In the genomic region with DNA sequence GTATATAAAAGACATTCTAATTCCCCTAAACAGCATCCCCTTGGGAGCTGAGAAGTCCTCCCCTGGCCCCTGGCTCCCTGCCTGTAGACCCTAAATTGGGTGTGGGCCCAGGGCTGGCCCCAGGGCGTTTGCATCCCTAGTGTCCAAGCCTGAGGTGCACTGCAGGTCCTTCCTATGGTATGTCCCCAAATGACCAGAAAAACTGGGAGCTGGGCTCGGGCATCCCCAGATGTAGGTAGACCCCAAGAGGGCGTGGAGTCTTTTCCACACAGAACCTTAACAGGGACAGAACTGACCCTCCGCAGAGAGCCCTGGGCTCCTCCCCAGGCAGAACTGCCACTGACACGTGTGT, we compare ENCODE assay signal across 11 cellular contexts. TPM values are rescaled to one million over a fixed set of nuclear protein-coding genes. Genes with fewer than 3 reads are reported as not detected.
DNase-seq lines count a peak whose midpoint lies in the region; ATAC-seq and TF ChIP-seq lines count a peak whose summit lies in the region.
"Had no signal": no experiment of that assay in that cellular context is flagged by ENCODE, and none has a peak within 500 bp of the region (broad histone marks: within the 10 kb centered on the region; RNA-seq: fewer than 3 reads in every experiment).

No MANE protein-coding gene starts in this region.

- no peak for DNase-seq in T-helper 1 cell
- DNase-seq in NT2/D1 (ENCODE audit: low read depth, low spot score) = no peak
- no peak for DNase-seq in esophagus muscularis mucosa (ENCODE audit: extremely low spot score)
- DNase-seq in smooth muscle cell (lab: John Stamatoyannopoulos, UW; ENCODE audit: unreplicated experiment) = no peak
- no peak for DNase-seq in NCI-H774 (lab: John Stamatoyannopoulos, UW)
- DNase-seq in stimulated activated CD4-positive, alpha-beta T cell treated with anti-CD3 and anti-CD28 coated beads, Interleukin-2, amount 100 ng/mL, for 24 hours = no peak
- DNase-seq: activated CD4-positive, CD25-positive, alpha-beta regulatory T cell; NCI-H2081 treated with DMSO at 0.1 percent for 48 hours had no signal

- no peaks in the 10 kb centered on the region for H3K9me3 Mint-ChIP-seq in T-helper 1 cell treated with Interleukin-12 subunit alpha and Interleukin-12 subunit beta and Interleukin-4 antibody, amounts not matched to agents 30 μg/mL and 1 μg/mL, for 36 hours

- intact Hi-C loops in esophagus muscularis mucosa (cut with DNase I) = loop anchor here (5.0 kb wide), 1 partner anchor 44 kb away; no protein-coding TSS in a partner anchor

- H3K4me1 ChIP-seq in NT2/D1 (ENCODE audit: insufficient read depth, insufficient read length) (peaks cover 44% of the 10 kb centered on the region), esophagus muscularis mucosa (peaks cover 63 to 76% (median 68%) of the 10 kb centered on the region in 4 donors), smooth muscle cell (ENCODE audit: low read depth) (peaks cover 36% of the 10 kb centered on the region)

- TF ChIP-seq POLR2A in esophagus muscularis mucosa (IDR thresholded peaks at IDR 0.05; ENCODE audit: low read depth) = no peak

- H2AFZ ChIP-seq in smooth muscle cell (ENCODE audit: low read depth) = peak overlapping the region; percentile 92

- H3K4me2 ChIP-seq in smooth muscle cell = peak overlapping the region; percentile 100

- WGBS in esophagus muscularis mucosa = 71% methylated on average over 5 of the region's 5 CpGs
- 82% methylated on average over 5 of the region's 5 CpGs for WGBS in smooth muscle cell (ENCODE audit: low lambda C conversion rate)

- H3K36me3 ChIP-seq in NT2/D1 (ENCODE audit: insufficient read depth, insufficient read length, low read length) (peaks cover 12% of the 10 kb centered on the region), esophagus muscularis mucosa (no peaks in the 10 kb centered on the region), smooth muscle cell (ENCODE audit: low read depth) (no peaks in the 10 kb centered on the region)

- no peaks in the 10 kb centered on the region for H3F3A ChIP-seq in smooth muscle cell (ENCODE audit: low read depth)

- TF ChIP-seq CTCF in esophagus muscularis mucosa (IDR thresholded peaks at IDR 0.05) (no peak), smooth muscle cell (IDR thresholded peaks at IDR 0.05; ENCODE audit: borderline replicate concordance, insufficient read depth, poor library complexity, severe bottlenecking) (no peak)

- peaks cover 37% of the 10 kb centered on the region for H4K20me1 ChIP-seq in smooth muscle cell (ENCODE audit: low read depth)

- H3K36me3 Mint-ChIP-seq in T-helper 1 cell treated with Interleukin-12 subunit alpha and Interleukin-12 subunit beta and Interleukin-4 antibody, amounts not matched to agents 30 μg/mL and 1 μg/mL, for 36 hours (ENCODE audit: low read depth) = no peaks in the 10 kb centered on the region

- H3K27ac ChIP-seq in esophagus muscularis mucosa (replicated peaks in 1 of 4) (peak overlapping the region in 2 of 4 donors; percentile 86 to 89), smooth muscle cell (ENCODE audit: low read depth) (no peak overlapping the region)

- H3K79me2 ChIP-seq in smooth muscle cell (ENCODE audit: low read depth) = peaks cover 37% of the 10 kb centered on the region

- H3K27me3 Mint-ChIP-seq in T-helper 1 cell treated with Interleukin-12 subunit alpha and Interleukin-12 subunit beta and Interleukin-4 antibody, amounts not matched to agents 30 μg/mL and 1 μg/mL, for 36 hours (ENCODE audit: low read depth) = peaks cover 47% of the 10 kb centered on the region

- H3K9ac ChIP-seq in NT2/D1 (ENCODE audit: insufficient read length, low read depth) (peak overlapping the region; percentile 27), smooth muscle cell (ENCODE audit: low read depth) (no peak overlapping the region)

- peaks cover 3% of the 10 kb centered on the region for H3K4me1 Mint-ChIP-seq in T-helper 1 cell treated with Interleukin-12 subunit alpha and Interleukin-12 subunit beta and Interleukin-4 antibody, amounts not matched to agents 30 μg/mL and 1 μg/mL, for 36 hours (ENCODE audit: low read depth)

- no peak for TF ChIP-seq EP300 in esophagus muscularis mucosa (IDR thresholded peaks at IDR 0.05)

- ATAC-seq in HG03469 (IDR thresholded peaks at IDR 0.05; ENCODE audit: unreplicated experiment) = no peak

- H3K9me3 ChIP-seq in NT2/D1 (ENCODE audit: insufficient read depth, low read length) = no peaks in the 10 kb centered on the region
- H3K9me3 ChIP-seq in esophagus muscularis mucosa = no peaks in the 10 kb centered on the region
- H3K9me3 ChIP-seq in smooth muscle cell (replicated peaks; ENCODE audit: low read depth) = no peaks in the 10 kb centered on the region

- H3K27me3 ChIP-seq in NT2/D1 (ENCODE audit: insufficient read depth, insufficient read length) (peaks cover 28% of the 10 kb centered on the region), esophagus muscularis mucosa (no peaks in the 10 kb centered on the region), smooth muscle cell (ENCODE audit: low read depth) (no peaks in the 10 kb centered on the region)

- H3K27ac Mint-ChIP-seq in T-helper 1 cell treated with Interleukin-12 subunit alpha and Interleukin-12 subunit beta and Interleukin-4 antibody, amounts not matched to agents 30 μg/mL and 1 μg/mL, for 36 hours = peak overlapping the region; percentile 1

- peak overlapping the region; percentile 36 for H3K4me3 Mint-ChIP-seq in T-helper 1 cell treated with Interleukin-12 subunit alpha and Interleukin-12 subunit beta and Interleukin-4 antibody, amounts not matched to agents 30 μg/mL and 1 μg/mL, for 36 hours

- H3K4me3 ChIP-seq in NT2/D1 (ENCODE audit: insufficient read length, low read depth) = no peak overlapping the region
- H3K4me3 ChIP-seq in esophagus muscularis mucosa = peak overlapping the region in 3 of 4 donors; percentile 85 to 99 (median 93)
- H3K4me3 ChIP-seq in smooth muscle cell = no peak overlapping the region

RNA-seq across cellular contexts. Expression of gene OSBPL5, which starts 0.8 kb away (rescaled TPM):
- total RNA-seq in esophagus muscularis mucosa (100 to 1,000 TPM in 1 of 4 donors, 10 to 100 TPM in 3; 59.6 to 119 (median 71.7) TPM), smooth muscle cell (24.2 and 27.3 TPM in 2 replicates)
- polyA plus RNA-seq in smooth muscle cell = 43.4 and 46.0 TPM in 2 replicates

RNA-seq across cellular contexts. Expression of gene MRGPRG, which starts 52.7 kb away (rescaled TPM):
- total RNA-seq in esophagus muscularis mucosa = not detected
- not detected in 2 replicates for total RNA-seq in smooth muscle cell
- not detected in 2 replicates for polyA plus RNA-seq in smooth muscle cell
- total RNA-seq: liver had no signal
- polyA plus RNA-seq: liver had no signal

Comparison
In these comparisons a context has a peak if more than half of its experiments do, and no peak if none do; other contexts are left out.
1. H3K4me3 ChIP-seq: peak in esophagus muscularis mucosa (3 of 4); none in NT2/D1 (single experiment) and smooth muscle cell (single experiment).